In genomic region chr13:114296902-114297301, GRCh38 we compare ENCODE assay signal across 22 cellular contexts.
"Had no signal": no experiment of that assay in that cellular context is flagged by ENCODE, and none has a peak within 500 bp of the region (broad histone marks: within the 10 kb centered on the region; RNA-seq: fewer than 3 reads in every experiment).

No MANE protein-coding gene starts in this region.

- FAIRE-seq: colon had no signal

- H3K4me1 ChIP-seq: adrenal gland had no signal

- DNase-seq: activated CD4-positive, alpha-beta memory T cell treated with anti-CD3 and anti-CD28 coated beads, Interleukin-2, amount 10 ng/mL, durations not matched to agents 7 days and 5 days; activated CD4-positive, alpha-beta T cell treated with anti-CD3 and anti-CD28 coated beads for 36 hours; activated CD4-positive, alpha-beta T cell treated with anti-CD3 and anti-CD28 coated beads, Interleukin-2, amount 50 U/mL, for 1 hour; activated naive CD4-positive, alpha-beta T cell treated with anti-CD3 and anti-CD28 coated beads, Interleukin-2, amount 50 U/mL, for 16 hours; activated naive CD8-positive, alpha-beta T cell treated with anti-CD3 and anti-CD28 coated beads, Interleukin-2, amount 10 ng/mL, durations not matched to agents 7 days and 5 days; activated T-cell treated with anti-CD3 and anti-CD28 coated beads for 4 hours; adrenal gland; anterior cingulate cortex; cerebellar nuclear complex; MM.1S; NCI-H1105; NCI-H1436; NCI-H1694 treated with DMSO at 0.1 percent for 48 hours; NCI-H2029 treated with DMSO at 0.1 percent for 48 hours; NCI-H510A treated with DMSO at 0.1 percent for 48 hours; PC-3; SIG-M5; T-cell; T-helper 2 cell; WERI-Rb-1 had no signal

- ATAC-seq: activated CD4-positive, alpha-beta T cell treated with anti-CD3 and anti-CD28 coated beads for 36 hours; PC-3; T-cell had no signal

- H3K4me3 Mint-ChIP-seq: activated CD4-positive, alpha-beta memory T cell treated with anti-CD3 and anti-CD28 coated beads, Interleukin-2, amount 10 ng/mL, durations not matched to agents 7 days and 5 days; activated CD4-positive, alpha-beta T cell treated with anti-CD3 and anti-CD28 coated beads for 36 hours; activated naive CD8-positive, alpha-beta T cell treated with anti-CD3 and anti-CD28 coated beads, Interleukin-2, amount 10 ng/mL, durations not matched to agents 7 days and 5 days; T-cell had no signal

- H3K9me3 ChIP-seq: adrenal gland had no signal

- H3K27ac ChIP-seq: adrenal gland, SK-N-MC, WERI-Rb-1 had no signal

- H3K9me3 Mint-ChIP-seq: activated CD4-positive, alpha-beta memory T cell treated with anti-CD3 and anti-CD28 coated beads, Interleukin-2, amount 10 ng/mL, durations not matched to agents 7 days and 5 days; activated naive CD8-positive, alpha-beta T cell treated with anti-CD3 and anti-CD28 coated beads, Interleukin-2, amount 10 ng/mL, durations not matched to agents 7 days and 5 days; T-cell had no signal

- H3K4me3 ChIP-seq: adrenal gland, SK-N-MC had no signal

- H3K27me3 Mint-ChIP-seq: activated CD4-positive, alpha-beta memory T cell treated with anti-CD3 and anti-CD28 coated beads, Interleukin-2, amount 10 ng/mL, durations not matched to agents 7 days and 5 days; activated CD4-positive, alpha-beta T cell treated with anti-CD3 and anti-CD28 coated beads for 36 hours; activated naive CD8-positive, alpha-beta T cell treated with anti-CD3 and anti-CD28 coated beads, Interleukin-2, amount 10 ng/mL, durations not matched to agents 7 days and 5 days; T-cell had no signal

- H3K27ac Mint-ChIP-seq: activated CD4-positive, alpha-beta memory T cell treated with anti-CD3 and anti-CD28 coated beads, Interleukin-2, amount 10 ng/mL, durations not matched to agents 7 days and 5 days; activated CD4-positive, alpha-beta T cell treated with anti-CD3 and anti-CD28 coated beads for 36 hours; activated naive CD8-positive, alpha-beta T cell treated with anti-CD3 and anti-CD28 coated beads, Interleukin-2, amount 10 ng/mL, durations not matched to agents 7 days and 5 days; T-cell had no signal

- H3K27me3 ChIP-seq: adrenal gland had no signal
